19 cellular contexts compared by ENCODE assay signal in the genomic region with DNA sequence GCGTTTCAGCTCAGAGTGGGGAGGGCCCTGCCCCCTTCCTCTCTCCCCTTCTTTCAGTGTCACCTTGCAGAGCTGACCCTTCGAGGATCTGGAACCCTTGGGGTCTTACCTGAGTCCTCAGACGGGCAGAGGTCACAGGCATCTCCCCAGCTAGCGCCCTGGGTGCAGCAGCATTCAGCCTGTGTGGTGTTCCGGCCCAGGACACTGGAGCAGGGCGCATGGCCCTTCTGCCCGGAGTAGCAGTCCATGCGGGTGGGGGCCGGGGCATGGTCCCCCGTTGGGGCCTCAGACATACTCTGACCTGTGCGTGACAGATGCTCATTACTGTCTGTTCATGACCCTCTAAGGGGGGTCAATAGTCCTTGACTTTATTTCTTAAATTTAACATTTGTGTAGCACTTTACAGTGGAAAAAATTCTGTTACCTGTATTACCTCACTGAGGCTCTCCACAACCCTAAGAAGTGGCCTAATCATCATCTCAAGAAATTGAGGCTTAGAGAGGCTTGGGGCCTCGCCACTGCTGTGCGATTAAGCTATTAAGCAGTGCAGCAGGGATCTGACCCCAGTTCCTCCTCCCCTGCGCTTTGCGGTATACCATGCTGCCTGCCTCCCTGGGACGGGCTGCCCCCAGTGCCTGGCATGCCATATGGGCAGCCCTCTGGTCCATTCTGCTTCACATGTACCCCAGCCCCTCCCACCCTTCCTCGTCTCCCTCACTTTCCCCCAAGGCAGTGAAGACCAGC. TPM values are rescaled to one million over a fixed set of nuclear protein-coding genes. Genes with fewer than 3 reads are reported as not detected.
DNase-seq lines count a peak whose midpoint lies in the region; ATAC-seq and TF ChIP-seq lines count a peak whose summit lies in the region.
"Had no signal": no experiment of that assay in that cellular context is flagged by ENCODE, and none has a peak within 500 bp of the region (broad histone marks: within the 10 kb centered on the region; RNA-seq: fewer than 3 reads in every experiment).

No MANE protein-coding gene starts in this region.

- H3K4me1 ChIP-seq in A673 (ENCODE audit: insufficient read depth, low read length, poor library complexity, severe bottlenecking) = no peaks in the 10 kb centered on the region
- H3K4me1 ChIP-seq: BE2C had no signal

- H3K4me3 Mint-ChIP-seq in activated naive CD8-positive, alpha-beta T cell treated with anti-CD3 and anti-CD28 coated beads, Interleukin-2, amount 10 ng/mL, durations not matched to agents 7 days and 5 days = no peak overlapping the region
- H3K4me3 Mint-ChIP-seq in activated naive CD8-positive, alpha-beta T cell treated with anti-CD3 and anti-CD28 coated beads, Interleukin-2, amount 50 U/mL, for 24 hours = no peak overlapping the region
- H3K4me3 Mint-ChIP-seq in osteocyte (ENCODE audit: unreplicated experiment) = no peak overlapping the region
- H3K4me3 Mint-ChIP-seq: CD8-positive, alpha-beta memory T cell had no signal

- H3K27ac ChIP-seq in WERI-Rb-1 = peak overlapping the region; percentile 72
- no peak overlapping the region for H3K27ac ChIP-seq in A673 (ENCODE audit: low read depth, low read length, poor library complexity, severe bottlenecking)
- H3K27ac ChIP-seq: 22Rv1 had no signal

- H3K36me3 ChIP-seq in WERI-Rb-1 = no peaks in the 10 kb centered on the region
- no peaks in the 10 kb centered on the region for H3K36me3 ChIP-seq in A673 (ENCODE audit: insufficient read depth, low read length, poor library complexity, severe bottlenecking)
- H3K36me3 ChIP-seq: BE2C had no signal

- ATAC-seq in activated naive CD8-positive, alpha-beta T cell treated with anti-CD3 and anti-CD28 coated beads, Interleukin-2, amount 10 ng/mL, durations not matched to agents 7 days and 5 days (ENCODE audit: low read depth) = no peak
- ATAC-seq in activated naive CD8-positive, alpha-beta T cell treated with anti-CD3 and anti-CD28 coated beads, Interleukin-2, amount 50 U/mL, for 24 hours = no peak
- ATAC-seq in HG03565 (IDR thresholded peaks at IDR 0.05; ENCODE audit: unreplicated experiment) = no peak
- ATAC-seq: HepG2 had no signal

- no peaks in the 10 kb centered on the region for H3K4me1 Mint-ChIP-seq in activated naive CD8-positive, alpha-beta T cell treated with anti-CD3 and anti-CD28 coated beads, Interleukin-2, amount 10 ng/mL, durations not matched to agents 7 days and 5 days
- H3K4me1 Mint-ChIP-seq in activated naive CD8-positive, alpha-beta T cell treated with anti-CD3 and anti-CD28 coated beads, Interleukin-2, amount 50 U/mL, for 24 hours = no peaks in the 10 kb centered on the region
- H3K4me1 Mint-ChIP-seq in osteocyte (ENCODE audit: unreplicated experiment) = peaks cover 21% of the 10 kb centered on the region

- BruUV-seq in A673 (replicated peaks; lab: Mats Ljungman, UMichigan) = no TSS peak

- CTCF ChIA-PET in A673 (lab: Charles Lee) = interaction anchor here (0.7 kb wide), 1 partner anchor 259 kb away, joined by 13 read pairs; no protein-coding TSS in a partner anchor

- POLR2A ChIA-PET in activated naive CD8-positive, alpha-beta T cell treated with anti-CD3 and anti-CD28 coated beads, Interleukin-2, amount 10 ng/mL, durations not matched to agents 7 days and 5 days (lab: Charles Lee) = no interaction called here
- POLR2A ChIA-PET in A673 (lab: Charles Lee; ENCODE audit: low non-redundant PET) = no interaction called here

- H3K9me3 ChIP-seq in WERI-Rb-1 (ENCODE audit: severe bottlenecking) = no peaks in the 10 kb centered on the region
- no peaks in the 10 kb centered on the region for H3K9me3 ChIP-seq in A673 (ENCODE audit: low read depth, low read length, poor library complexity, severe bottlenecking)
- H3K9me3 ChIP-seq: BE2C had no signal

- DNase-seq in DMS 273 (lab: John Stamatoyannopoulos, UW; ENCODE audit: unreplicated experiment) (peak; percentile 22), DMS 273 treated with DMSO at 0.1 percent for 48 hours (lab: John Stamatoyannopoulos, UW) (no peak), WERI-Rb-1 (peak; percentile 84), osteocyte (ENCODE audit: extremely low spot score, unreplicated experiment) (peak; percentile 82), A673 (ENCODE audit: low spot score) (no peak)
- peak; percentile 16 for DNase-seq in activated naive CD8-positive, alpha-beta T cell treated with anti-CD3 and anti-CD28 coated beads, Interleukin-2, amount 10 ng/mL, durations not matched to agents 7 days and 5 days
- DNase-seq in activated naive CD8-positive, alpha-beta T cell treated with anti-CD3 and anti-CD28 coated beads, Interleukin-2, amount 50 U/mL, for 24 hours = no peak
- DNase-seq: BE2C; CD8-positive, alpha-beta memory T cell; KG1; NCI-H1417 treated with DMSO at 0.1 percent for 48 hours; NCI-H1930; NCI-H526; NK-92 treated with Interleukin-12 subunit alpha and Interleukin-12 subunit beta, amount 100 ng/mL, for 24 hours; OCI-M1; RPMI8226 had no signal

- TF ChIP-seq CTCF in WERI-Rb-1 (IDR thresholded peaks at IDR 0.05; ENCODE audit: low read depth, low read length) = no peak
- TF ChIP-seq CTCF in osteocyte (IDR thresholded peaks at IDR 0.05) = no peak
- no peak for TF ChIP-seq CTCF in A673 (conservative IDR thresholded peaks at IDR 0.05; ENCODE audit: low read depth, low read length)

- H3K4me3 ChIP-seq in WERI-Rb-1 (ENCODE audit: low read depth, low read length) = no peak overlapping the region
- no peak overlapping the region for H3K4me3 ChIP-seq in A673 (ENCODE audit: low read depth, low read length, poor library complexity, severe bottlenecking)

- H3K9me3 Mint-ChIP-seq in activated naive CD8-positive, alpha-beta T cell treated with anti-CD3 and anti-CD28 coated beads, Interleukin-2, amount 10 ng/mL, durations not matched to agents 7 days and 5 days = no peaks in the 10 kb centered on the region
- no peaks in the 10 kb centered on the region for H3K9me3 Mint-ChIP-seq in activated naive CD8-positive, alpha-beta T cell treated with anti-CD3 and anti-CD28 coated beads, Interleukin-2, amount 50 U/mL, for 24 hours
- H3K9me3 Mint-ChIP-seq in osteocyte (ENCODE audit: unreplicated experiment) = no peaks in the 10 kb centered on the region
- H3K9me3 Mint-ChIP-seq: CD8-positive, alpha-beta memory T cell had no signal

- intact Hi-C loops in A673 (cut with micrococcal nuclease; ENCODE audit: unreplicated experiment) = no loop called here

- no peaks in the 10 kb centered on the region for H3K27me3 ChIP-seq in WERI-Rb-1 (ENCODE audit: insufficient read depth, low read depth, severe bottlenecking)
- no peaks in the 10 kb centered on the region for H3K27me3 ChIP-seq in A673 (replicated peaks; ENCODE audit: insufficient read depth, low read depth, low read length, poor library complexity)
- H3K27me3 ChIP-seq: BE2C had no signal

- H3K27me3 Mint-ChIP-seq in activated naive CD8-positive, alpha-beta T cell treated with anti-CD3 and anti-CD28 coated beads, Interleukin-2, amount 10 ng/mL, durations not matched to agents 7 days and 5 days = peaks cover 6% of the 10 kb centered on the region
- no peaks in the 10 kb centered on the region for H3K27me3 Mint-ChIP-seq in activated naive CD8-positive, alpha-beta T cell treated with anti-CD3 and anti-CD28 coated beads, Interleukin-2, amount 50 U/mL, for 24 hours
- H3K27me3 Mint-ChIP-seq in osteocyte (ENCODE audit: unreplicated experiment) = no peaks in the 10 kb centered on the region

- H3K36me3 Mint-ChIP-seq in activated naive CD8-positive, alpha-beta T cell treated with anti-CD3 and anti-CD28 coated beads, Interleukin-2, amount 10 ng/mL, durations not matched to agents 7 days and 5 days = no peaks in the 10 kb centered on the region
- peaks cover 1% of the 10 kb centered on the region for H3K36me3 Mint-ChIP-seq in activated naive CD8-positive, alpha-beta T cell treated with anti-CD3 and anti-CD28 coated beads, Interleukin-2, amount 50 U/mL, for 24 hours (ENCODE audit: low read depth)
- H3K36me3 Mint-ChIP-seq in osteocyte (ENCODE audit: unreplicated experiment) = peaks cover 47% of the 10 kb centered on the region

- H3K27ac Mint-ChIP-seq in activated naive CD8-positive, alpha-beta T cell treated with anti-CD3 and anti-CD28 coated beads, Interleukin-2, amount 10 ng/mL, durations not matched to agents 7 days and 5 days = no peak overlapping the region
- no peak overlapping the region for H3K27ac Mint-ChIP-seq in activated naive CD8-positive, alpha-beta T cell treated with anti-CD3 and anti-CD28 coated beads, Interleukin-2, amount 50 U/mL, for 24 hours
- H3K27ac Mint-ChIP-seq in osteocyte (ENCODE audit: unreplicated experiment) = no peak overlapping the region

RNA-seq across cellular contexts. Expression of gene ISCA2, which starts 11.5 kb away (rescaled TPM):
- total RNA-seq in activated naive CD8-positive, alpha-beta T cell treated with anti-CD3 and anti-CD28 coated beads, Interleukin-2, amount 10 ng/mL, durations not matched to agents 7 days and 5 days = 10 to 100 TPM; 31.2 to 34.5 TPM
- total RNA-seq in osteocyte (22.4 and 26.3 TPM in 2 replicates), A673 (2021) (25.5 and 26.3 TPM in 2 replicates)

RNA-seq across cellular contexts. Expression of gene NPC2, which starts 11.9 kb away (rescaled TPM):
- 10 to 100 TPM; 39.5 to 42.1 TPM for total RNA-seq in activated naive CD8-positive, alpha-beta T cell treated with anti-CD3 and anti-CD28 coated beads, Interleukin-2, amount 10 ng/mL, durations not matched to agents 7 days and 5 days
- total RNA-seq in osteocyte (524 and 529 TPM in 2 replicates), A673 (2021) (55.1 and 68.8 TPM in 2 replicates)

Comparison
In these comparisons a context has a peak if more than half of its experiments do, and no peak if none do; other contexts are left out.
1. DNase-seq: peak in DMS 273 (single experiment), activated naive CD8-positive, alpha-beta T cell treated with anti-CD3 and anti-CD28 coated beads, Interleukin-2, amount 10 ng/mL, durations not matched to agents 7 days and 5 days (single experiment), WERI-Rb-1 (single experiment) and osteocyte (single experiment); none in DMS 273 treated with DMSO at 0.1 percent for 48 hours (single experiment), activated naive CD8-positive, alpha-beta T cell treated with anti-CD3 and anti-CD28 coated beads, Interleukin-2, amount 50 U/mL, for 24 hours (single experiment) and A673 (single experiment).